ENCODE assay signal across 1 cellular context in the genomic region with DNA sequence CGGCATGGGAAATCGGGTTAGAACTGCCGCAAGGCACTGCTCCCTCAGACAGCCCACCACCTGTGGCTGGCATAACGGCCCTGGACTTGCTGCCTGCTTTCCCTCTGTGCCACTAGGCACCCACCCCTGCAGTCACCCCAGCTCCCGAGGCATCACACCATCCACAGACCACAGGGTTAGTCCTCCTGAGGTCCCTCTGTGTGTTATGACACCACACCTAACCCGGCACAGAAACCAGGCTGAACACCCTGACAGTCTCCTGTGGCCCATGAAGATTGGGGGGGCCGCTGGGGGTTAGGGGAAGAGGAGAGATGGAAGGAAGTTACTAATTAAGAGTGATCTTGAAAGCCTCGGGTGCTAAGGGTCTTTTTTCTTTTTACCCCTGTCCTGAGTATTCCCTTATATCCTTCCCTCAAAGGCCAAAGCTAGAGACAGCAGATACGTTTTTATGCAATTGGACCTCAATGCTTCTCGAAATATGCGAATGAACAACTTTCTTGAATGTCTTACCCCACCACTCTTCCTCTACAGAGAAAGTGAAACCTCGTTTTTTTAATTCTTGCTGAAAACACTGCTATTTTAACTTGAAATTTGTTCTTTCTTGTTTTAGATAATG.
TF ChIP-seq lines count a peak whose summit lies in the region.

No MANE protein-coding gene starts in this region.

TF ChIP-seq in GM12878, 131 proteins besides CTCF, POLR2A, EP300 and RAD21 (continued from another document and continues in another):
- TF ChIP-seq, protein P1, sequence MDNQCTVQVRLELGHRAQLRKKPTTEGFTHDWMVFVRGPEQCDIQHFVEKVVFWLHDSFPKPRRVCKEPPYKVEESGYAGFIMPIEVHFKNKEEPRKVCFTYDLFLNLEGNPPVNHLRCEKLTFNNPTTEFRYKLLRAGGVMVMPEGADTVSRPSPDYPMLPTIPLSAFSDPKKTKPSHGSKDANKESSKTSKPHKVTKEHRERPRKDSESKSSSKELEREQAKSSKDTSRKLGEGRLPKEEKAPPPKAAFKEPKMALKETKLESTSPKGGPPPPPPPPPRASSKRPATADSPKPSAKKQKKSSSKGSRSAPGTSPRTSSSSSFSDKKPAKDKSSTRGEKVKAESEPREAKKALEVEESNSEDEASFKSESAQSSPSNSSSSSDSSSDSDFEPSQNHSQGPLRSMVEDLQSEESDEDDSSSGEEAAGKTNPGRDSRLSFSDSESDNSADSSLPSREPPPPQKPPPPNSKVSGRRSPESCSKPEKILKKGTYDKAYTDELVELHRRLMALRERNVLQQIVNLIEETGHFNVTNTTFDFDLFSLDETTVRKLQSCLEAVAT (IDR thresholded peaks at IDR 0.05), result peak; percentile 86
- TF ChIP-seq, protein P2, sequence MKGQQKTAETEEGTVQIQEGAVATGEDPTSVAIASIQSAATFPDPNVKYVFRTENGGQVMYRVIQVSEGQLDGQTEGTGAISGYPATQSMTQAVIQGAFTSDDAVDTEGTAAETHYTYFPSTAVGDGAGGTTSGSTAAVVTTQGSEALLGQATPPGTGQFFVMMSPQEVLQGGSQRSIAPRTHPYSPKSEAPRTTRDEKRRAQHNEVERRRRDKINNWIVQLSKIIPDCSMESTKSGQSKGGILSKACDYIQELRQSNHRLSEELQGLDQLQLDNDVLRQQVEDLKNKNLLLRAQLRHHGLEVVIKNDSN (IDR thresholded peaks at IDR 0.05; ENCODE audit: borderline replicate concordance, extremely low read length, insufficient read depth, low read depth, low read length), result no peak
- peak; percentile 68 for TF ChIP-seq GATAD2B (conservative IDR thresholded peaks at IDR 0.05; ENCODE audit: low read depth)
- peak; percentile 70 for TF ChIP-seq NBN (IDR thresholded peaks at IDR 0.05)
- no peak for TF ChIP-seq YY1 (IDR thresholded peaks at IDR 0.05; ENCODE audit: low read depth, low read length)
- TF ChIP-seq CBX5 (IDR thresholded peaks at IDR 0.05; ENCODE audit: low read depth), result no peak
- TF ChIP-seq ESRRA (IDR thresholded peaks at IDR 0.05; ENCODE audit: low read length), result no peak
- TF ChIP-seq BRCA1 (IDR thresholded peaks at IDR 0.05; ENCODE audit: low read depth, low read length), result no peak
- TF ChIP-seq, protein P3, sequence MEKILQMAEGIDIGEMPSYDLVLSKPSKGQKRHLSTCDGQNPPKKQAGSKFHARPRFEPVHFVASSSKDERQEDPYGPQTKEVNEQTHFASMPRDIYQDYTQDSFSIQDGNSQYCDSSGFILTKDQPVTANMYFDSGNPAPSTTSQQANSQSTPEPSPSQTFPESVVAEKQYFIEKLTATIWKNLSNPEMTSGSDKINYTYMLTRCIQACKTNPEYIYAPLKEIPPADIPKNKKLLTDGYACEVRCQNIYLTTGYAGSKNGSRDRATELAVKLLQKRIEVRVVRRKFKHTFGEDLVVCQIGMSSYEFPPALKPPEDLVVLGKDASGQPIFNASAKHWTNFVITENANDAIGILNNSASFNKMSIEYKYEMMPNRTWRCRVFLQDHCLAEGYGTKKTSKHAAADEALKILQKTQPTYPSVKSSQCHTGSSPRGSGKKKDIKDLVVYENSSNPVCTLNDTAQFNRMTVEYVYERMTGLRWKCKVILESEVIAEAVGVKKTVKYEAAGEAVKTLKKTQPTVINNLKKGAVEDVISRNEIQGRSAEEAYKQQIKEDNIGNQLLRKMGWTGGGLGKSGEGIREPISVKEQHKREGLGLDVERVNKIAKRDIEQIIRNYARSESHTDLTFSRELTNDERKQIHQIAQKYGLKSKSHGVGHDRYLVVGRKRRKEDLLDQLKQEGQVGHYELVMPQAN (conservative IDR thresholded peaks at IDR 0.05), result peak; percentile 67
- TF ChIP-seq, protein P4, sequence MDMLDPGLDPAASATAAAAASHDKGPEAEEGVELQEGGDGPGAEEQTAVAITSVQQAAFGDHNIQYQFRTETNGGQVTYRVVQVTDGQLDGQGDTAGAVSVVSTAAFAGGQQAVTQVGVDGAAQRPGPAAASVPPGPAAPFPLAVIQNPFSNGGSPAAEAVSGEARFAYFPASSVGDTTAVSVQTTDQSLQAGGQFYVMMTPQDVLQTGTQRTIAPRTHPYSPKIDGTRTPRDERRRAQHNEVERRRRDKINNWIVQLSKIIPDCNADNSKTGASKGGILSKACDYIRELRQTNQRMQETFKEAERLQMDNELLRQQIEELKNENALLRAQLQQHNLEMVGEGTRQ (IDR thresholded peaks at IDR 0.05; ENCODE audit: borderline replicate concordance, low read depth, low read length), result no peak
- TF ChIP-seq SUPT20H (IDR thresholded peaks at IDR 0.05; ENCODE audit: borderline replicate concordance, control insufficient read depth, low read depth, low read length), result no peak
- no peak for TF ChIP-seq HDAC2 (IDR thresholded peaks at IDR 0.05)
- TF ChIP-seq YBX1 (IDR thresholded peaks at IDR 0.05), result no peak
- 0 out of 2 replicates have a peak, but pooled peaks have one; percentile 44 for TF ChIP-seq POLR2AphosphoS2 (IDR thresholded peaks at IDR 0.05; ENCODE audit: low read depth, low read length)
- TF ChIP-seq WRNIP1 (IDR thresholded peaks at IDR 0.05; ENCODE audit: borderline replicate concordance, low read depth, low read length), result peak; percentile 43; the same call in 1 of the 2 replicates
- TF ChIP-seq BCL11A (IDR thresholded peaks at IDR 0.05; ENCODE audit: low read depth, low read length), result peak; percentile 40; the same call in 1 of the 2 replicates
- TF ChIP-seq SMAD1 (IDR thresholded peaks at IDR 0.05; ENCODE audit: low read depth, partially characterized antibody), result peak; percentile 68
- TF ChIP-seq, protein P5, sequence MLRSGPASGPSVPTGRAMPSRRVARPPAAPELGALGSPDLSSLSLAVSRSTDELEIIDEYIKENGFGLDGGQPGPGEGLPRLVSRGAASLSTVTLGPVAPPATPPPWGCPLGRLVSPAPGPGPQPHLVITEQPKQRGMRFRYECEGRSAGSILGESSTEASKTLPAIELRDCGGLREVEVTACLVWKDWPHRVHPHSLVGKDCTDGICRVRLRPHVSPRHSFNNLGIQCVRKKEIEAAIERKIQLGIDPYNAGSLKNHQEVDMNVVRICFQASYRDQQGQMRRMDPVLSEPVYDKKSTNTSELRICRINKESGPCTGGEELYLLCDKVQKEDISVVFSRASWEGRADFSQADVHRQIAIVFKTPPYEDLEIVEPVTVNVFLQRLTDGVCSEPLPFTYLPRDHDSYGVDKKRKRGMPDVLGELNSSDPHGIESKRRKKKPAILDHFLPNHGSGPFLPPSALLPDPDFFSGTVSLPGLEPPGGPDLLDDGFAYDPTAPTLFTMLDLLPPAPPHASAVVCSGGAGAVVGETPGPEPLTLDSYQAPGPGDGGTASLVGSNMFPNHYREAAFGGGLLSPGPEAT (IDR thresholded peaks at IDR 0.05; ENCODE audit: low read depth), result peak; percentile 78
- no peak for TF ChIP-seq CHD2 (IDR thresholded peaks at IDR 0.05; ENCODE audit: borderline replicate concordance, low read depth, low read length)
- peak; percentile 26; the same call in 1 of the 2 replicates for TF ChIP-seq PAX5 (IDR thresholded peaks at IDR 0.05; ENCODE audit: borderline replicate concordance, low read depth, low read length)
- TF ChIP-seq SMARCA5 (IDR thresholded peaks at IDR 0.05), result peak; percentile 29; the same call in 1 of the 2 replicates
- TF ChIP-seq, protein P6, sequence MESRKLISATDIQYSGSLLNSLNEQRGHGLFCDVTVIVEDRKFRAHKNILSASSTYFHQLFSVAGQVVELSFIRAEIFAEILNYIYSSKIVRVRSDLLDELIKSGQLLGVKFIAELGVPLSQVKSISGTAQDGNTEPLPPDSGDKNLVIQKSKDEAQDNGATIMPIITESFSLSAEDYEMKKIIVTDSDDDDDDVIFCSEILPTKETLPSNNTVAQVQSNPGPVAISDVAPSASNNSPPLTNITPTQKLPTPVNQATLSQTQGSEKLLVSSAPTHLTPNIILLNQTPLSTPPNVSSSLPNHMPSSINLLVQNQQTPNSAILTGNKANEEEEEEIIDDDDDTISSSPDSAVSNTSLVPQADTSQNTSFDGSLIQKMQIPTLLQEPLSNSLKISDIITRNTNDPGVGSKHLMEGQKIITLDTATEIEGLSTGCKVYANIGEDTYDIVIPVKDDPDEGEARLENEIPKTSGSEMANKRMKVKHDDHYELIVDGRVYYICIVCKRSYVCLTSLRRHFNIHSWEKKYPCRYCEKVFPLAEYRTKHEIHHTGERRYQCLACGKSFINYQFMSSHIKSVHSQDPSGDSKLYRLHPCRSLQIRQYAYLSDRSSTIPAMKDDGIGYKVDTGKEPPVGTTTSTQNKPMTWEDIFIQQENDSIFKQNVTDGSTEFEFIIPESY (IDR thresholded peaks at IDR 0.05), result no peak
- TF ChIP-seq KDM1A (IDR thresholded peaks at IDR 0.05; ENCODE audit: borderline replicate concordance), result no peak
- TF ChIP-seq TBL1XR1 (IDR thresholded peaks at IDR 0.05; ENCODE audit: low read depth, low read length), result peak; percentile 53; the same call in 1 of the 2 replicates
- no peak for TF ChIP-seq ZBED1 (IDR thresholded peaks at IDR 0.05; ENCODE audit: borderline replicate concordance)
- TF ChIP-seq EZH2 (IDR thresholded peaks at IDR 0.05; ENCODE audit: borderline replicate concordance, control insufficient read depth, low read depth, low read length), result no peak
- 0 out of 2 replicates have a peak, but pooled peaks have one; percentile 48 for TF ChIP-seq ZNF24 (IDR thresholded peaks at IDR 0.05)
- TF ChIP-seq, protein P7, sequence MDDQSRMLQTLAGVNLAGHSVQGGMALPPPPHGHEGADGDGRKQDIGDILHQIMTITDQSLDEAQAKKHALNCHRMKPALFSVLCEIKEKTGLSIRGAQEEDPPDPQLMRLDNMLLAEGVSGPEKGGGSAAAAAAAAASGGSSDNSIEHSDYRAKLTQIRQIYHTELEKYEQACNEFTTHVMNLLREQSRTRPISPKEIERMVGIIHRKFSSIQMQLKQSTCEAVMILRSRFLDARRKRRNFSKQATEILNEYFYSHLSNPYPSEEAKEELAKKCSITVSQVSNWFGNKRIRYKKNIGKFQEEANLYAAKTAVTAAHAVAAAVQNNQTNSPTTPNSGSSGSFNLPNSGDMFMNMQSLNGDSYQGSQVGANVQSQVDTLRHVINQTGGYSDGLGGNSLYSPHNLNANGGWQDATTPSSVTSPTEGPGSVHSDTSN (IDR thresholded peaks at IDR 0.05; ENCODE audit: insufficient replicate concordance, low read depth, low read length), result no peak
- no peak for TF ChIP-seq SREBF2 (IDR thresholded peaks at IDR 0.05; ENCODE audit: low read length)
- no peak for TF ChIP-seq JUND (IDR thresholded peaks at IDR 0.05; ENCODE audit: low read depth, low read length)
- no peak for TF ChIP-seq CHD4 (IDR thresholded peaks at IDR 0.05)
- TF ChIP-seq CREB1 (IDR thresholded peaks at IDR 0.05; ENCODE audit: low read depth), result peak; percentile 54; the same call in 1 of the 2 replicates
- no peak for TF ChIP-seq RAD51 (IDR thresholded peaks at IDR 0.05)
- no peak for TF ChIP-seq NR2C2 (IDR thresholded peaks at IDR 0.05; ENCODE audit: borderline replicate concordance, control insufficient read depth, insufficient read length, low read depth)
- TF ChIP-seq, protein P8, sequence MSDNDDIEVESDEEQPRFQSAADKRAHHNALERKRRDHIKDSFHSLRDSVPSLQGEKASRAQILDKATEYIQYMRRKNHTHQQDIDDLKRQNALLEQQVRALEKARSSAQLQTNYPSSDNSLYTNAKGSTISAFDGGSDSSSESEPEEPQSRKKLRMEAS (IDR thresholded peaks at IDR 0.05; ENCODE audit: low read depth, low read length), result no peak
- TF ChIP-seq ETV6 (conservative IDR thresholded peaks at IDR 0.05 in 1 of 2, IDR thresholded peaks at IDR 0.05 in 1 of 2; ENCODE audit: borderline replicate concordance in 1 of 2, low read depth in 1 of 2), result peak in 1 of 2 experiments; percentile 81; a peak in 2 of 4 replicates
- TF ChIP-seq IKZF1 (conservative IDR thresholded peaks at IDR 0.05), result peak; percentile 90
- peak; percentile 87 to 93 for TF ChIP-seq IKZF2 (IDR thresholded peaks at IDR 0.05)
- TF ChIP-seq POU2F2 (IDR thresholded peaks at IDR 0.05; ENCODE audit: borderline replicate concordance, low read depth, low read length), result peak; percentile 49; the same call in 1 of the 3 replicates
- no peak for TF ChIP-seq FOS (IDR thresholded peaks at IDR 0.05; ENCODE audit: borderline replicate concordance, extremely low read depth, insufficient read length)
- no peak for TF ChIP-seq STAT3 (IDR thresholded peaks at IDR 0.05; ENCODE audit: low read depth, low read length)
- TF ChIP-seq ZNF384 (IDR thresholded peaks at IDR 0.05; ENCODE audit: borderline replicate concordance, low read depth, low read length), result no peak
- TF ChIP-seq MTA2 (IDR thresholded peaks at IDR 0.05; ENCODE audit: low read depth), result peak; percentile 75; the same call in 1 of the 2 replicates
- no peak for TF ChIP-seq RCOR1 (conservative IDR thresholded peaks at IDR 0.05; ENCODE audit: low read depth, low read length)
- no peak for TF ChIP-seq CHD1 (IDR thresholded peaks at IDR 0.05; ENCODE audit: low read depth, low read length)
- TF ChIP-seq, protein P9, sequence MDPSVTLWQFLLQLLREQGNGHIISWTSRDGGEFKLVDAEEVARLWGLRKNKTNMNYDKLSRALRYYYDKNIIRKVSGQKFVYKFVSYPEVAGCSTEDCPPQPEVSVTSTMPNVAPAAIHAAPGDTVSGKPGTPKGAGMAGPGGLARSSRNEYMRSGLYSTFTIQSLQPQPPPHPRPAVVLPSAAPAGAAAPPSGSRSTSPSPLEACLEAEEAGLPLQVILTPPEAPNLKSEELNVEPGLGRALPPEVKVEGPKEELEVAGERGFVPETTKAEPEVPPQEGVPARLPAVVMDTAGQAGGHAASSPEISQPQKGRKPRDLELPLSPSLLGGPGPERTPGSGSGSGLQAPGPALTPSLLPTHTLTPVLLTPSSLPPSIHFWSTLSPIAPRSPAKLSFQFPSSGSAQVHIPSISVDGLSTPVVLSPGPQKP (IDR thresholded peaks at IDR 0.05; ENCODE audit: low read depth, low read length), result no peak
- TF ChIP-seq, protein P10, sequence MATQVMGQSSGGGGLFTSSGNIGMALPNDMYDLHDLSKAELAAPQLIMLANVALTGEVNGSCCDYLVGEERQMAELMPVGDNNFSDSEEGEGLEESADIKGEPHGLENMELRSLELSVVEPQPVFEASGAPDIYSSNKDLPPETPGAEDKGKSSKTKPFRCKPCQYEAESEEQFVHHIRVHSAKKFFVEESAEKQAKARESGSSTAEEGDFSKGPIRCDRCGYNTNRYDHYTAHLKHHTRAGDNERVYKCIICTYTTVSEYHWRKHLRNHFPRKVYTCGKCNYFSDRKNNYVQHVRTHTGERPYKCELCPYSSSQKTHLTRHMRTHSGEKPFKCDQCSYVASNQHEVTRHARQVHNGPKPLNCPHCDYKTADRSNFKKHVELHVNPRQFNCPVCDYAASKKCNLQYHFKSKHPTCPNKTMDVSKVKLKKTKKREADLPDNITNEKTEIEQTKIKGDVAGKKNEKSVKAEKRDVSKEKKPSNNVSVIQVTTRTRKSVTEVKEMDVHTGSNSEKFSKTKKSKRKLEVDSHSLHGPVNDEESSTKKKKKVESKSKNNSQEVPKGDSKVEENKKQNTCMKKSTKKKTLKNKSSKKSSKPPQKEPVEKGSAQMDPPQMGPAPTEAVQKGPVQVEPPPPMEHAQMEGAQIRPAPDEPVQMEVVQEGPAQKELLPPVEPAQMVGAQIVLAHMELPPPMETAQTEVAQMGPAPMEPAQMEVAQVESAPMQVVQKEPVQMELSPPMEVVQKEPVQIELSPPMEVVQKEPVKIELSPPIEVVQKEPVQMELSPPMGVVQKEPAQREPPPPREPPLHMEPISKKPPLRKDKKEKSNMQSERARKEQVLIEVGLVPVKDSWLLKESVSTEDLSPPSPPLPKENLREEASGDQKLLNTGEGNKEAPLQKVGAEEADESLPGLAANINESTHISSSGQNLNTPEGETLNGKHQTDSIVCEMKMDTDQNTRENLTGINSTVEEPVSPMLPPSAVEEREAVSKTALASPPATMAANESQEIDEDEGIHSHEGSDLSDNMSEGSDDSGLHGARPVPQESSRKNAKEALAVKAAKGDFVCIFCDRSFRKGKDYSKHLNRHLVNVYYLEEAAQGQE (IDR thresholded peaks at IDR 0.05; ENCODE audit: low read depth, low read length), result no peak
- 0 out of 2 replicates have a peak, but pooled peaks have one; percentile 48 for TF ChIP-seq DPF2 (IDR thresholded peaks at IDR 0.05)
- TF ChIP-seq HCFC1 (IDR thresholded peaks at IDR 0.05; ENCODE audit: low read length), result 0 out of 2 replicates have a peak, but pooled peaks have one; percentile 15
- no peak for TF ChIP-seq LARP7 (IDR thresholded peaks at IDR 0.05)
